In the genomic region with DNA sequence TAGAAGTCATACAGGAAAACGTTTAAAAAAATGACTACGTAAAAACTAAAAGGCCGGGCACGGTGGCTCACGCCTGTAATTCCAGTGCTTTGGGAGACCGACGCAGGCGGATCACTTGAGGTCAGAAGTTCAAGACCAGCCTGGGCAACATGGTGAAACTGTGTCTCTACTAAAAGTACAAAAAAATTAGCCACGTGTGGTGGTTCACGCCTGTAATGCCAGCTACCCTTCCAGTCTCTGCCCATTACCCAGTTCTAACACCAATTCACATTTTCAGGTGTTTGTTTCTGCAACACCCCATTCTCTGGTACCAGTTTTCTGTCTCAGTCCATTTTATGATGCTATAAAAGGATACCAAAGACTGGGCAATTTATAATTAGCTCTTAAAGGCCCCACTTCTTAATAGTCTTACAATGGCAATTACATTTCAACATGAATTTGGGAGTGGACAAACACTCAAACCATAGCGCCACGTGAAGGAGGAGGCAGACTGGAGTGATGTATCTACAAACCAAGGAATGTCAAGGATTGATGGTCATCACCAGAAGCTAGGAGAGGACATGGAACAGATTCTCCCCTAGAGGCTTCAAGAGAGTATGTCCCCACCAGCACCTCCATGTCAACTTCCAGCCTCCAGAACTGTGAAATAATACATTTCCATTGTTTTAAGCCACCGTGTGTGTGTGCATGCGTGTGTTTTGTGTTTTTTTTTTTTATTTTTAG, we compare ENCODE assay signal across 8 cellular contexts. TPM values are rescaled to one million over a fixed set of nuclear protein-coding genes. Genes with fewer than 3 reads are reported as not detected.
A peak's percentile ranks its signal among the peaks of the same experiment; 100 is the strongest.
DNase-seq lines count a peak whose midpoint lies in the region; ATAC-seq, FAIRE-seq and TF ChIP-seq lines count a peak whose summit lies in the region.

No MANE protein-coding gene starts in this region.

- no peaks in the 10 kb centered on the region for H3K79me2 ChIP-seq in astrocyte (ENCODE audit: insufficient read depth, low read length)

- no peak for ATAC-seq in Right ventricle myocardium superior (ENCODE audit: poor library complexity)
- no peak for ATAC-seq in GM21447 (IDR thresholded peaks at IDR 0.05; ENCODE audit: unreplicated experiment)

- H3K9me3 Mint-ChIP-seq in astrocyte (ENCODE audit: unreplicated experiment) (no peaks in the 10 kb centered on the region), mesothelial cell of epicardium (no peaks in the 10 kb centered on the region)

- H2AFZ ChIP-seq in astrocyte (ENCODE audit: low read depth, low read length), result peak overlapping the region; percentile 78

- H3K27ac ChIP-seq in right atrium auricular region (peak overlapping the region; percentile 73 to 75), astrocyte (ENCODE audit: low read depth, low read length) (no peak overlapping the region)

- no peaks in the 10 kb centered on the region for H4K20me1 ChIP-seq in astrocyte (ENCODE audit: insufficient read depth, low read length)

- peaks cover 0 to 20% of the 10 kb centered on the region in 2 donors for H3K4me1 ChIP-seq in right atrium auricular region
- peaks cover 5% of the 10 kb centered on the region for H3K4me1 ChIP-seq in astrocyte (ENCODE audit: insufficient read depth, low read length)

- H3K9me3 ChIP-seq in right atrium auricular region (no peaks in the 10 kb centered on the region), astrocyte (ENCODE audit: insufficient read depth, low read depth, low read length) (no peaks in the 10 kb centered on the region)

- H3K4me3 ChIP-seq in right atrium auricular region, result peak overlapping the region in 1 of 2 donors; percentile 64
- H3K4me3 ChIP-seq in astrocyte (ENCODE audit: insufficient read depth, low read depth, low read length), result peak overlapping the region; percentile 72

- no peaks in the 10 kb centered on the region for H3K27me3 Mint-ChIP-seq in astrocyte (ENCODE audit: low read depth, unreplicated experiment)
- H3K27me3 Mint-ChIP-seq in mesothelial cell of epicardium (ENCODE audit: low read depth), result no peaks in the 10 kb centered on the region

- no peak overlapping the region for H3K27ac Mint-ChIP-seq in astrocyte (ENCODE audit: unreplicated experiment)
- H3K27ac Mint-ChIP-seq in mesothelial cell of epicardium, result peak overlapping the region; percentile 90

- H3K36me3 ChIP-seq in right atrium auricular region (peaks cover 9% of the 10 kb centered on the region), astrocyte (ENCODE audit: insufficient read depth, low read length) (no peaks in the 10 kb centered on the region)

- H3K4me1 Mint-ChIP-seq in astrocyte (ENCODE audit: low read depth, unreplicated experiment) (peaks cover 7% of the 10 kb centered on the region), mesothelial cell of epicardium (peaks cover 22% of the 10 kb centered on the region)

- H3K4me2 ChIP-seq in astrocyte (ENCODE audit: low read length), result peak overlapping the region; percentile 89

- H3K36me3 Mint-ChIP-seq in astrocyte (ENCODE audit: low read depth, unreplicated experiment), result peaks cover 2% of the 10 kb centered on the region
- H3K36me3 Mint-ChIP-seq in mesothelial cell of epicardium, result peaks cover 4% of the 10 kb centered on the region

- no peak overlapping the region for H3K9ac ChIP-seq in astrocyte (ENCODE audit: low read length)

- FAIRE-seq in astrocyte (lab: Jason Lieb, UNC), result no peak

- DNase-seq in right atrium auricular region (ENCODE audit: low spot score) (no peak), Right ventricle myocardium superior (no peak), astrocyte (ENCODE audit: low read depth) (no peak), mesothelial cell of epicardium (ENCODE audit: low spot score in 2 of 2, unreplicated experiment in 2 of 2) (no peak), hepatic stellate cell (ENCODE audit: low spot score) (no peak), dermis blood vessel endothelial cell (no peak)
- DNase-seq in stimulated activated CD4-positive, alpha-beta T cell treated with anti-CD3 and anti-CD28 coated beads, Interleukin-2, amount 100 ng/mL, for 48 hours, result no peak

- no peaks in the 10 kb centered on the region for H3K27me3 ChIP-seq in right atrium auricular region
- no peaks in the 10 kb centered on the region for H3K27me3 ChIP-seq in astrocyte (ENCODE audit: insufficient read depth, low read length)

- TF ChIP-seq CTCF in right atrium auricular region (IDR thresholded peaks at IDR 0.05) (no peak), astrocyte (IDR thresholded peaks at IDR 0.05; ENCODE audit: insufficient read depth, low read depth, low read length) (no peak), mesothelial cell of epicardium (IDR thresholded peaks at IDR 0.05; ENCODE audit: unreplicated experiment) (no peak)

- H3K4me3 Mint-ChIP-seq in astrocyte (ENCODE audit: unreplicated experiment) (peak overlapping the region; percentile 86), mesothelial cell of epicardium (peak overlapping the region; percentile 88)

- intact Hi-C loops in Right ventricle myocardium superior (cut with DNase I), result no loop called here

RNA-seq across cellular contexts. Expression of gene C17orf75, which starts 0.8 kb away (rescaled TPM):
- 10 to 100 TPM in 1 of 2 donors, 1 to 10 TPM in 1; 7.9 to 14.5 TPM for total RNA-seq in right atrium auricular region
- total RNA-seq in Right ventricle myocardium superior, result 18.3 TPM
- total RNA-seq in astrocyte, result 15.3 and 16.2 TPM in 2 replicates
- total RNA-seq in mesothelial cell of epicardium, result 31.4 to 34.3 TPM (median 32.1 TPM) in 3 replicates
- total RNA-seq in dermis blood vessel endothelial cell, result 16.5 and 19.6 TPM in 2 replicates

RNA-seq across cellular contexts. Expression of gene ZNF207, which starts 7.2 kb away (rescaled TPM):
- total RNA-seq in right atrium auricular region (10 to 100 TPM; 65.6 to 68.9 TPM), Right ventricle myocardium superior (54.4 TPM), astrocyte (148 and 168 TPM in 2 replicates), mesothelial cell of epicardium (221 to 240 TPM (median 231 TPM) in 3 replicates), dermis blood vessel endothelial cell (115 and 117 TPM in 2 replicates)
